In the genomic region with DNA sequence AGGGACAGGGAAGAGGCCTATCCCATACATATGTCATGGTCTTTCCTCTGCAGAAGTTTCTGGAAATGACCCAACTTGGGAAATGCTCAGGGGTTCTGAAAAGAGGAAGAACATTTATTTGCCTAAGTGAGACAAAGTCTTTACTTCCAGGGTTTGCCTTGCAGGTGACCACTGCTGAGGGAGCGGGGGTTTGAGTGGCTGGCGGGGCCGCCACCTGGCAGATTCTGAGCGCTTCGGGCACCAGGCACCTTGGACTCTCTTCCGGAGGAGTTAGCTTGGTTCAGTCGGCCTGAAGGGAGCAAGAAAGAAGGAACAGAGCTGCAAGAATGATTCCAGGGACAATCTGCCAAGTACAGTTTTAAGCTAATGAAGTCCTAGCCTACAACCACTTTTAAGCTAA, we compare ENCODE assay signal across 23 cellular contexts. TPM values are rescaled to one million over a fixed set of nuclear protein-coding genes. Genes with fewer than 3 reads are reported as not detected.
DNase-seq lines count a peak whose midpoint lies in the region; ATAC-seq and TF ChIP-seq lines count a peak whose summit lies in the region.
"Had no signal": no experiment of that assay in that cellular context is flagged by ENCODE, and none has a peak within 500 bp of the region (broad histone marks: within the 10 kb centered on the region; RNA-seq: fewer than 3 reads in every experiment).

No MANE protein-coding gene starts in this region.

- H3K4me1 Mint-ChIP-seq in brain = peaks cover 72% of the 10 kb centered on the region
- peaks cover 52% of the 10 kb centered on the region for H3K4me1 Mint-ChIP-seq in nephron progenitor cell
- H3K4me1 Mint-ChIP-seq in T-cell = peaks cover 16 to 19% (median 17%) of the 10 kb centered on the region in 3 donors

- ATAC-seq in IMR-90 (ENCODE audit: low read depth) (no peak), GM18858 (IDR thresholded peaks at IDR 0.05; ENCODE audit: unreplicated experiment) (no peak), T-cell (replicated peaks in 1 of 4) (no peak)

- TF ChIP-seq CTCF in IMR-90 (conservative IDR thresholded peaks at IDR 0.05; ENCODE audit: low read depth, low read length) (no peak), brain (conservative IDR thresholded peaks at IDR 0.05) (no peak), nephron progenitor cell (IDR thresholded peaks at IDR 0.05) (no peak)

- intact Hi-C loops in IMR-90 (cut with micrococcal nuclease) = loop anchor here (10.0 kb wide), 1 partner anchor 324 kb away; a partner anchor contains a TSS

- no peak overlapping the region; the same call in 2 of the 3 replicates for H2BK15ac ChIP-seq in IMR-90 (ENCODE audit: low read depth, low read length)

- H3K27ac ChIP-seq in IMR-90 (ENCODE audit: insufficient read depth, low read length) = no peak overlapping the region
- H3K27ac ChIP-seq: BLaER1 treated with 17β-estradiol and CSF1 and Interleukin-3, amounts not matched to agents 10 nM and 100 nM had no signal

- peaks cover 11% of the 10 kb centered on the region for H3K4me1 ChIP-seq in IMR-90 (ENCODE audit: control insufficient read depth, insufficient read depth, low read length)

- 93% methylated on average over 5 of the region's 7 CpGs; no CpG with 5 or more reads in 1 of the 2 experiments for WGBS in IMR-90 (ENCODE audit: extremely low coverage in 2 of 2, insufficient read length in 1 of 2), 2 experiments

- H3K36me3 ChIP-seq in IMR-90 (ENCODE audit: control insufficient read depth, insufficient read depth, low read length) = peaks cover 11% of the 10 kb centered on the region
- H3K36me3 ChIP-seq: MG63 had no signal

- H3K27ac Mint-ChIP-seq in brain (peak overlapping the region in 4 of 5 experiments; percentile 85 to 97 (median 90)), nephron progenitor cell (peak overlapping the region; percentile 86), T-cell (peak overlapping the region in 1 of 2 donors; percentile 29)

- in situ Hi-C loops in IMR-90 (cut with MboI; ENCODE audit: low sequenced_read_pairs) = no loop called here

- POLR2A ChIA-PET in IMR-90 (lab: Charles Lee; ENCODE audit: unreplicated experiment) (no interaction called here), T-cell (lab: Charles Lee) (no interaction called here)

- no peaks in the 10 kb centered on the region for H3K79me1 ChIP-seq in IMR-90 (ENCODE audit: low read depth in 1 of 2, low read length in 2 of 2)

- H3K27me3 ChIP-seq in IMR-90 (ENCODE audit: control insufficient read depth, insufficient read depth, low read length) = no peaks in the 10 kb centered on the region
- H3K27me3 ChIP-seq: BLaER1 treated with 17β-estradiol and CSF1 and Interleukin-3, amounts not matched to agents 10 nM and 100 nM; MG63 had no signal

- DNase-seq in CD1c-positive myeloid dendritic cell (ENCODE audit: extremely low spot score) (peak; percentile 29), IMR-90 (no peak), nephron progenitor cell (no peak), T-cell (no peak), GM03348 (ENCODE audit: low spot score) (no peak)
- DNase-seq: DMS79 treated with DMSO at 0.1 percent for 48 hours; Karpas-422; MG63; NCI-H1092; NCI-H146; NCI-H2029 treated with DMSO at 0.1 percent for 48 hours; NCI-H2171 treated with DMSO at 0.1 percent for 48 hours; NCI-H446; NCI-H526 treated with DMSO at 0.1 percent for 48 hours; NK-92 treated with Interleukin-12 subunit alpha and Interleukin-12 subunit beta, amount 100 ng/mL, for 24 hours; SHP77; SK-N-SH had no signal

- H4K91ac ChIP-seq in IMR-90 (ENCODE audit: insufficient read depth, low read depth, low read length) = peak overlapping the region; percentile 68; the same call in 1 of the 2 replicates

- H3K27me3 Mint-ChIP-seq in brain (peaks cover 3% of the 10 kb centered on the region), nephron progenitor cell (ENCODE audit: low read depth, poor library complexity) (no peaks in the 10 kb centered on the region), T-cell (no peaks in the 10 kb centered on the region)

- TF ChIP-seq RAD21 in IMR-90 (IDR thresholded peaks at IDR 0.05; ENCODE audit: low read length) = no peak

- H2BK20ac ChIP-seq in IMR-90 (ENCODE audit: low read depth, low read length) = peak overlapping the region; percentile 70; the same call in 1 of the 2 replicates

- H2BK5ac ChIP-seq in IMR-90 (ENCODE audit: low read depth, low read length, poor library complexity, severe bottlenecking) = no peak overlapping the region

- H4K20me1 ChIP-seq in IMR-90 (ENCODE audit: insufficient read depth, low read length) = no peaks in the 10 kb centered on the region
- H4K20me1 ChIP-seq: BLaER1 treated with 17β-estradiol and CSF1 and Interleukin-3, amounts not matched to agents 10 nM and 100 nM had no signal

- peak overlapping the region; percentile 77; the same call in 1 of the 2 replicates for H2AK5ac ChIP-seq in IMR-90 (ENCODE audit: low read depth, low read length)

- CTCF ChIA-PET in IMR-90 (lab: Yijun Ruan, JAX) (no interaction called here), T-cell (lab: Charles Lee) (no interaction called here)

- no peak overlapping the region; a peak in 1 of 4 replicates for H4K8ac ChIP-seq in IMR-90 (ENCODE audit: low read depth in 2 of 2, low read length in 2 of 2)

- H3K9me3 Mint-ChIP-seq in brain = no peaks in the 10 kb centered on the region
- H3K9me3 Mint-ChIP-seq in nephron progenitor cell = no peaks in the 10 kb centered on the region
- no peaks in the 10 kb centered on the region for H3K9me3 Mint-ChIP-seq in T-cell

- H3K36me3 Mint-ChIP-seq in brain = peaks cover 46% of the 10 kb centered on the region
- peaks cover 51% of the 10 kb centered on the region for H3K36me3 Mint-ChIP-seq in nephron progenitor cell (ENCODE audit: low read depth)
- H3K36me3 Mint-ChIP-seq in T-cell = peaks cover 36% of the 10 kb centered on the region

- H3K9ac ChIP-seq in IMR-90 (ENCODE audit: low read depth, low read length) = no peak overlapping the region
- H3K9ac ChIP-seq: BLaER1 treated with 17β-estradiol and CSF1 and Interleukin-3, amounts not matched to agents 10 nM and 100 nM; SK-N-SH had no signal

- H3K14ac ChIP-seq in IMR-90 (replicated peaks; ENCODE audit: low read depth, low read length) = 0 out of 2 replicates have a peak overlapping the region, but pooled peaks have one; percentile 15

- peak overlapping the region; percentile 59; the same call in 1 of the 2 replicates for H4K5ac ChIP-seq in IMR-90 (ENCODE audit: low read depth, low read length)

- H3K4me3 Mint-ChIP-seq in brain = no peak overlapping the region
- H3K4me3 Mint-ChIP-seq in nephron progenitor cell = no peak overlapping the region
- H3K4me3 Mint-ChIP-seq in T-cell = no peak overlapping the region

- H3K9me1 ChIP-seq in IMR-90 (ENCODE audit: insufficient read depth, low read length) = peaks cover 11% of the 10 kb centered on the region

- H2AK9ac ChIP-seq in IMR-90 (replicated peaks; ENCODE audit: low read depth, low read length, poor library complexity) = no peak overlapping the region

- TF ChIP-seq POLR2A in IMR-90 (IDR thresholded peaks at IDR 0.05; ENCODE audit: low read depth, low read length) = no peak

- no peak overlapping the region for H3K56ac ChIP-seq in IMR-90 (ENCODE audit: extremely low read depth, insufficient read depth, low read length)

- H2AFZ ChIP-seq in IMR-90 (replicated peaks; ENCODE audit: low read length, poor library complexity) = no peak overlapping the region

- H3K9me3 ChIP-seq in IMR-90 (ENCODE audit: control insufficient read depth, insufficient read depth, low read length) = no peaks in the 10 kb centered on the region
- H3K9me3 ChIP-seq: BLaER1 treated with 17β-estradiol and CSF1 and Interleukin-3, amounts not matched to agents 10 nM and 100 nM; HAP-1; MG63; SK-N-SH had no signal

- peak overlapping the region; percentile 34; the same call in 1 of the 2 replicates for H2BK120ac ChIP-seq in IMR-90 (ENCODE audit: low read depth, low read length)

- H3K4me3 ChIP-seq in IMR-90 (ENCODE audit: insufficient read depth, low read depth, low read length) = no peak overlapping the region
- H3K4me3 ChIP-seq: BLaER1 treated with 17β-estradiol and CSF1 and Interleukin-3, amounts not matched to agents 10 nM and 100 nM; HAP-1; MG63 had no signal

- dilution Hi-C loops in IMR-90 (cut with HindIII; ENCODE audit: low sequenced_read_pairs, unreplicated experiment) = no loop called here

- H3K4ac ChIP-seq in IMR-90 (ENCODE audit: low read depth, low read length) = no peak overlapping the region

- no TSS peak for BruUV-seq in IMR-90 (replicated peaks; lab: Mats Ljungman, UMichigan)

- no peak overlapping the region for H3K4me2 ChIP-seq in IMR-90 (ENCODE audit: low read depth, low read length)
- H3K4me2 ChIP-seq: BLaER1 treated with 17β-estradiol and CSF1 and Interleukin-3, amounts not matched to agents 10 nM and 100 nM; SK-N-SH had no signal

- no peak overlapping the region for H3K23ac ChIP-seq in IMR-90 (ENCODE audit: low read depth, low read length)

- peak overlapping the region; percentile 41; the same call in 1 of the 2 replicates for H3K18ac ChIP-seq in IMR-90 (ENCODE audit: low read depth, low read length)

TF ChIP-seq in IMR-90, 13 proteins besides CTCF, POLR2A, EP300 and RAD21 (continues in another document):
- TF ChIP-seq NFE2L2 (IDR thresholded peaks at IDR 0.05; ENCODE audit: low read depth, low read length) (no peak), MXI1 (IDR thresholded peaks at IDR 0.05; ENCODE audit: borderline replicate concordance, low read depth, low read length) (no peak), BHLHE40 (IDR thresholded peaks at IDR 0.05; ENCODE audit: low read depth, low read length) (no peak)

RNA-seq across cellular contexts. Expression of a gene that starts 18.5 kb away (rescaled TPM):
- not detected in 2 replicates for total RNA-seq in IMR-90 (2012; rRNA removed)
- polyA plus RNA-seq in IMR-90 (2012; rRNA removed) = not detected in 2 replicates
- polyA plus RNA-seq in IMR-90 (2012; cell fraction: cytosol; rRNA removed) = 0.07 TPM in 1 of 2 replicates, not detected in the other
- polyA plus RNA-seq in IMR-90 (2012; cell fraction: nucleus; rRNA removed; ENCODE audit: low replicate concordance) = 0.26 and 0.32 TPM in 2 replicates
- polyA plus RNA-seq in brain (ENCODE audit: insufficient read depth, low read depth, low replicate concordance) = not detected
- total RNA-seq in T-cell = 10 to 100 TPM in 3 of 5 donors, not detected in 2; 15.8 to 22.5 (median 16.0) TPM
- total RNA-seq: HT-29, OCI-LY7 had no signal

RNA-seq across cellular contexts. Expression of a gene that starts 42.1 kb away (rescaled TPM):
- total RNA-seq in IMR-90 (2012; rRNA removed) (11.1 and 12.2 TPM in 2 replicates), T-cell (10 to 100 TPM in 1 of 5 donors, 1 to 10 TPM in 4; 6.3 to 13.6 (median 9.2) TPM)
- polyA plus RNA-seq in IMR-90 (2012; rRNA removed) (18.8 and 21.9 TPM in 2 replicates), brain (ENCODE audit: insufficient read depth, low read depth, low replicate concordance) (86.1 TPM)
- polyA plus RNA-seq in IMR-90 (2012; cell fraction: cytosol; rRNA removed) = 7.3 and 13.0 TPM in 2 replicates
- 6.4 and 16.9 TPM in 2 replicates for polyA plus RNA-seq in IMR-90 (2012; cell fraction: nucleus; rRNA removed; ENCODE audit: low replicate concordance)

RNA-seq across cellular contexts. Expression of a gene that starts 54.1 kb away (rescaled TPM):
- under 0.01 TPM in 1 of 2 replicates, not detected in the other for total RNA-seq in IMR-90 (2012; rRNA removed)
- polyA plus RNA-seq in IMR-90 (2012; rRNA removed) = 0.53 and 0.86 TPM in 2 replicates
- polyA plus RNA-seq in IMR-90 (2012; cell fraction: cytosol; rRNA removed) = 0.32 and 0.45 TPM in 2 replicates
- 0.72 and 0.95 TPM in 2 replicates for polyA plus RNA-seq in IMR-90 (2012; cell fraction: nucleus; rRNA removed; ENCODE audit: low replicate concordance)
- polyA plus RNA-seq in brain (ENCODE audit: insufficient read depth, low read depth, low replicate concordance) = 2.3 TPM
- 1 to 10 TPM in 4 of 5 donors, not detected in 1; 1.2 to 9.4 (median 4.5) TPM for total RNA-seq in T-cell
- total RNA-seq: HT-29, OCI-LY7 had no signal
